In the genomic region with DNA sequence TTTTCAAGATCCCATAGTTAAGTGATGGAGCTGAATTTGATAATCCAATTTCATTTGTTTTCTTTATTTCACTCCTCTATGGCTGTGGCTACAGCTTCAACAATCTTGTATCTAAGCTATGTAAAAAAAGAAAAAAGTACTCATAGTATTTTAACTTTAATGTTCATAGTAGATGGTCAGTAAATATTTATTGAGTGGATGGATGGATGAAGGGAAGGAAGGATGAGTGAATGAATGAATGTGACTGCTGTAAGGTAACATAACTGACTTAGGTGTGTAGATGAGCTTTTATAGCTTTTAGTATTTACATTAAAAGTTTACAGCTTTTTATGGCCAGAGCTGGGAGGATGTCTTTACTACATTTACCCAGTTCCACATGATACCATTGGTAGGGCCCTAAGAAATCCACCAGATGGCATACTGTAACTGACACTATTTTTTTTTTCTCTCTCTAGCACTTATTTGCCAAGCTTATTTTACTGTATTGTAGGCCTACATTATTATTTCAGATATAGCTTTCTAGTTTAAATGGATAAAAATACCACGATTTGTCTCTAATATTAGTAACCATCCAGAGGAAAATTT, we compare ENCODE assay signal across 13 cellular contexts. TPM values are rescaled to one million over a fixed set of nuclear protein-coding genes. Genes with fewer than 3 reads are reported as not detected.
DNase-seq lines count a peak whose midpoint lies in the region; ATAC-seq, FAIRE-seq and TF ChIP-seq lines count a peak whose summit lies in the region.
"Had no signal": no experiment of that assay in that cellular context is flagged by ENCODE, and none has a peak within 500 bp of the region (broad histone marks: within the 10 kb centered on the region; RNA-seq: fewer than 3 reads in every experiment).

No MANE protein-coding gene starts in this region.

- no peaks in the 10 kb centered on the region for H3K9me3 ChIP-seq in transverse colon

- no peak overlapping the region for H3K27ac Mint-ChIP-seq in activated CD4-positive, alpha-beta T cell treated with anti-CD3 and anti-CD28 coated beads, Interleukin-2, amount 10 ng/mL, durations not matched to agents 24 days and 14 days
- H3K27ac Mint-ChIP-seq: stimulated activated effector memory CD8-positive, alpha-beta T cell treated with anti-CD3 and anti-CD28 coated beads, Interleukin-12 subunit alpha, Interleukin-12 subunit beta, amount 100 ng/mL, for 72 hours had no signal

- no peak for ATAC-seq in GM21619 (IDR thresholded peaks at IDR 0.05; ENCODE audit: unreplicated experiment)
- ATAC-seq in HG03039 (IDR thresholded peaks at IDR 0.05; ENCODE audit: unreplicated experiment), result no peak
- ATAC-seq: stimulated activated effector memory CD8-positive, alpha-beta T cell treated with anti-CD3 and anti-CD28 coated beads, Interleukin-12 subunit alpha, Interleukin-12 subunit beta, amount 100 ng/mL, for 72 hours had no signal

- whole genome bisulfite sequencing in transverse colon (ENCODE audit: low coverage in 1 of 2), 2 donors, result 50 to 63% methylated on average over 1 of the region's 1 CpG

- H3K27me3 Mint-ChIP-seq in activated CD4-positive, alpha-beta T cell treated with anti-CD3 and anti-CD28 coated beads, Interleukin-2, amount 10 ng/mL, durations not matched to agents 24 days and 14 days, result no peaks in the 10 kb centered on the region

- H3K27ac ChIP-seq in transverse colon, result peak overlapping the region in 2 of 4 donors; percentile 4 to 7

- H3K9me3 Mint-ChIP-seq in activated CD4-positive, alpha-beta T cell treated with anti-CD3 and anti-CD28 coated beads, Interleukin-2, amount 10 ng/mL, durations not matched to agents 24 days and 14 days, result no peaks in the 10 kb centered on the region
- H3K9me3 Mint-ChIP-seq: stimulated activated effector memory CD8-positive, alpha-beta T cell treated with anti-CD3 and anti-CD28 coated beads, Interleukin-12 subunit alpha, Interleukin-12 subunit beta, amount 100 ng/mL, for 72 hours had no signal

- no peak overlapping the region for H3K4me3 ChIP-seq in transverse colon

- no peaks in the 10 kb centered on the region for H3K27me3 ChIP-seq in transverse colon

- peaks cover 0 to 51% (median 18%) of the 10 kb centered on the region in 4 donors for H3K36me3 ChIP-seq in transverse colon

- TF ChIP-seq EP300 in transverse colon (IDR thresholded peaks at IDR 0.05; ENCODE audit: low read depth), result no peak

- intact Hi-C loops in activated CD4-positive, alpha-beta T cell treated with anti-CD3 and anti-CD28 coated beads, Interleukin-2, amount 10 ng/mL, durations not matched to agents 24 days and 14 days (cut with micrococcal nuclease), result no loop called here
- intact Hi-C loops in transverse colon (cut with DNase I; ENCODE audit: low total_unique reads), result no loop called here

- peaks cover 0 to 11% (median 3%) of the 10 kb centered on the region in 4 donors for H3K4me1 ChIP-seq in transverse colon

- peak; percentile 38 for DNase-seq in activated CD4-positive, alpha-beta T cell treated with anti-CD3 and anti-CD28 coated beads, Interleukin-2, amount 10 ng/mL, durations not matched to agents 24 days and 14 days
- no peak for DNase-seq in activated CD4-positive, alpha-beta T cell treated with anti-CD3 and anti-CD28 coated beads, Interleukin-2, amount 50 U/mL, for 48 hours
- peak; percentile 1 for DNase-seq in NCI-H1694 (lab: John Stamatoyannopoulos, UW)
- DNase-seq in transverse colon, result no peak
- DNase-seq in central memory CD4-positive, alpha-beta T cell, result no peak
- DNase-seq: hypothalamus, KBM-7, NCI-H774, T-helper 9 cell had no signal

- H3K4me1 Mint-ChIP-seq in activated CD4-positive, alpha-beta T cell treated with anti-CD3 and anti-CD28 coated beads, Interleukin-2, amount 10 ng/mL, durations not matched to agents 24 days and 14 days, result peaks cover 6% of the 10 kb centered on the region
- H3K4me1 Mint-ChIP-seq: stimulated activated effector memory CD8-positive, alpha-beta T cell treated with anti-CD3 and anti-CD28 coated beads, Interleukin-12 subunit alpha, Interleukin-12 subunit beta, amount 100 ng/mL, for 72 hours had no signal

- peak; percentile 88 for FAIRE-seq in colon (lab: Jason Lieb, UNC)

- H3K36me3 Mint-ChIP-seq in activated CD4-positive, alpha-beta T cell treated with anti-CD3 and anti-CD28 coated beads, Interleukin-2, amount 10 ng/mL, durations not matched to agents 24 days and 14 days (ENCODE audit: low read depth), result peaks cover 19% of the 10 kb centered on the region

- in situ Hi-C loops in transverse colon (cut with MboI; ENCODE audit: low pct_ligation_motif_present in 1 of 4, low pct_unique_long_range_greater_than_20kb in 1 of 4, low sequenced_read_pairs in 3 of 4), result no loop called here

- H3K4me3 Mint-ChIP-seq in activated CD4-positive, alpha-beta T cell treated with anti-CD3 and anti-CD28 coated beads, Interleukin-2, amount 10 ng/mL, durations not matched to agents 24 days and 14 days, result no peak overlapping the region
- H3K4me3 Mint-ChIP-seq: stimulated activated effector memory CD8-positive, alpha-beta T cell treated with anti-CD3 and anti-CD28 coated beads, Interleukin-12 subunit alpha, Interleukin-12 subunit beta, amount 100 ng/mL, for 72 hours had no signal

- peak in 4 of 5 experiments; percentile 29 to 43 (median 36) for TF ChIP-seq CTCF in transverse colon (IDR thresholded peaks at IDR 0.05)

- TF ChIP-seq POLR2A in transverse colon (IDR thresholded peaks at IDR 0.05), result no peak

RNA-seq across cellular contexts. Expression of a gene that starts 13.4 kb away (rescaled TPM):
- 0.79 and 1.6 TPM in 2 replicates for total RNA-seq in activated CD4-positive, alpha-beta T cell treated with anti-CD3 and anti-CD28 coated beads, Interleukin-2, amount 10 ng/mL, durations not matched to agents 24 days and 14 days
- not detected for total RNA-seq in transverse colon

RNA-seq across cellular contexts. Expression of a gene that starts 20.6 kb away (rescaled TPM):
- total RNA-seq in activated CD4-positive, alpha-beta T cell treated with anti-CD3 and anti-CD28 coated beads, Interleukin-2, amount 10 ng/mL, durations not matched to agents 24 days and 14 days, result 13.2 and 13.6 TPM in 2 replicates
- total RNA-seq in transverse colon, result 10 to 100 TPM; 12.4 to 18.0 (median 16.5) TPM

RNA-seq across cellular contexts. Expression of a gene that starts 49.4 kb away (rescaled TPM):
- total RNA-seq in activated CD4-positive, alpha-beta T cell treated with anti-CD3 and anti-CD28 coated beads, Interleukin-2, amount 10 ng/mL, durations not matched to agents 24 days and 14 days, result 3.1 and 3.5 TPM in 2 replicates
- total RNA-seq in transverse colon, result 10 to 100 TPM; 16.1 to 80.0 (median 61.4) TPM

Comparison
In these comparisons a context has a peak if more than half of its experiments do, and no peak if none do; other contexts are left out.
1. DNase-seq: peak in activated CD4-positive, alpha-beta T cell treated with anti-CD3 and anti-CD28 coated beads, Interleukin-2, amount 10 ng/mL, durations not matched to agents 24 days and 14 days (single experiment) and NCI-H1694 (single experiment); none in activated CD4-positive, alpha-beta T cell treated with anti-CD3 and anti-CD28 coated beads, Interleukin-2, amount 50 U/mL, for 48 hours (0 of 2), transverse colon (single experiment) and central memory CD4-positive, alpha-beta T cell (single experiment).